ENCODE assay signal across 15 cellular contexts in genomic region chr2:232439758-232440135, GRCh38. TPM values are rescaled to one million over a fixed set of nuclear protein-coding genes. Genes with fewer than 3 reads are reported as not detected.
DNase-seq lines count a peak whose midpoint lies in the region; ATAC-seq and TF ChIP-seq lines count a peak whose summit lies in the region.
"Had no signal": no experiment of that assay in that cellular context is flagged by ENCODE, and none has a peak within 500 bp of the region (broad histone marks: within the 10 kb centered on the region; RNA-seq: fewer than 3 reads in every experiment).

No MANE protein-coding gene starts in this region.

- H3K4me1 ChIP-seq in left lung (peaks cover 0 to 4% of the 10 kb centered on the region in 2 donors), sigmoid colon (peaks cover 0 to 3% (median 0%) of the 10 kb centered on the region in 4 donors)
- H3K4me1 ChIP-seq: prostate gland had no signal

- 13 to 39% methylated on average over 3 of the region's 5 CpGs for WGBS in sigmoid colon, 2 donors

- no peak overlapping the region for H3K4me3 Mint-ChIP-seq in activated T-helper 1 cell treated with anti-CD3 and anti-CD28 coated beads, Interleukin-12 subunit alpha, Interleukin-12 subunit beta, Interleukin-2, Interleukin-4 antibody, amounts not matched to agents 30 ng/mL and 10 ng/mL and 1 ng/mL, durations not matched to agents 14 hours and 24 hours and 36 hours

- H3K36me3 Mint-ChIP-seq in activated T-helper 1 cell treated with anti-CD3 and anti-CD28 coated beads, Interleukin-12 subunit alpha, Interleukin-12 subunit beta, Interleukin-2, Interleukin-4 antibody, amounts not matched to agents 30 ng/mL and 10 ng/mL and 1 ng/mL, durations not matched to agents 14 hours and 24 hours and 36 hours (ENCODE audit: low read depth): no peaks in the 10 kb centered on the region
- H3K36me3 Mint-ChIP-seq: memory B cell had no signal

- no peak overlapping the region for H3K27ac ChIP-seq in 22Rv1
- no peak overlapping the region for H3K27ac ChIP-seq in left lung
- no peak overlapping the region for H3K27ac ChIP-seq in sigmoid colon
- H3K27ac ChIP-seq: BLaER1 treated with 17β-estradiol and CSF1 and Interleukin-3, amounts not matched to agents 10 nM and 100 nM; prostate gland had no signal

- H3K4me1 Mint-ChIP-seq in activated T-helper 1 cell treated with anti-CD3 and anti-CD28 coated beads, Interleukin-12 subunit alpha, Interleukin-12 subunit beta, Interleukin-2, Interleukin-4 antibody, amounts not matched to agents 30 ng/mL and 10 ng/mL and 1 ng/mL, durations not matched to agents 14 hours and 24 hours and 36 hours (ENCODE audit: low read depth): no peaks in the 10 kb centered on the region

- H3K27me3 Mint-ChIP-seq in activated T-helper 1 cell treated with anti-CD3 and anti-CD28 coated beads, Interleukin-12 subunit alpha, Interleukin-12 subunit beta, Interleukin-2, Interleukin-4 antibody, amounts not matched to agents 30 ng/mL and 10 ng/mL and 1 ng/mL, durations not matched to agents 14 hours and 24 hours and 36 hours (ENCODE audit: insufficient read depth): peaks cover 2% of the 10 kb centered on the region

- H3K27me3 ChIP-seq in left lung (peaks cover 0 to 16% of the 10 kb centered on the region in 2 donors), sigmoid colon (peaks cover 0 to 2% (median 0%) of the 10 kb centered on the region in 3 donors)
- H3K27me3 ChIP-seq: BLaER1 treated with 17β-estradiol and CSF1 and Interleukin-3, amounts not matched to agents 10 nM and 100 nM had no signal

- peak; percentile 19 for TF ChIP-seq CTCF in 22Rv1 (IDR thresholded peaks at IDR 0.05)
- TF ChIP-seq CTCF in GM12872 (IDR thresholded peaks at IDR 0.05; ENCODE audit: insufficient read depth, low read depth, low read length): peak; percentile 16; the same call in 1 of the 3 replicates
- TF ChIP-seq CTCF in left lung (IDR thresholded peaks at IDR 0.05): peak; percentile 19 to 66
- peak in 1 of 4 experiments; percentile 38 for TF ChIP-seq CTCF in sigmoid colon (IDR thresholded peaks at IDR 0.05)

- ATAC-seq in left lung (no peak), GM21390 (IDR thresholded peaks at IDR 0.05; ENCODE audit: unreplicated experiment) (no peak)

- H3K9me3 ChIP-seq in left lung (no peaks in the 10 kb centered on the region), sigmoid colon (no peaks in the 10 kb centered on the region)
- H3K9me3 ChIP-seq: BLaER1 treated with 17β-estradiol and CSF1 and Interleukin-3, amounts not matched to agents 10 nM and 100 nM; prostate gland had no signal

- peak overlapping the region; percentile 34 for H3K27ac Mint-ChIP-seq in activated T-helper 1 cell treated with anti-CD3 and anti-CD28 coated beads, Interleukin-12 subunit alpha, Interleukin-12 subunit beta, Interleukin-2, Interleukin-4 antibody, amounts not matched to agents 30 ng/mL and 10 ng/mL and 1 ng/mL, durations not matched to agents 14 hours and 24 hours and 36 hours
- H3K27ac Mint-ChIP-seq: memory B cell had no signal

- TF ChIP-seq EP300 in sigmoid colon (IDR thresholded peaks at IDR 0.05): no peak

- TF ChIP-seq POLR2A in sigmoid colon (IDR thresholded peaks at IDR 0.05): no peak

- no peak for DNase-seq in activated T-helper 1 cell treated with anti-CD3 and anti-CD28 coated beads, Interleukin-12 subunit alpha, Interleukin-12 subunit beta, Interleukin-2, Interleukin-4 antibody, amounts not matched to agents 30 ng/mL and 10 ng/mL and 1 ng/mL, durations not matched to agents 14 hours and 24 hours and 36 hours (ENCODE audit: low spot score)
- peak in 1 of 2 donors; percentile 43 for DNase-seq in left lung
- no peak for DNase-seq in stimulated activated naive CD4-positive, alpha-beta T cell treated with Interleukin-2 at 50 U/mL for 16 hours (lab: John Stamatoyannopoulos, UW)
- DNase-seq in sigmoid colon: no peak
- DNase-seq in hepatic stellate cell (ENCODE audit: low spot score): no peak
- DNase-seq: NCI-H524 treated with DMSO at 0.1 percent for 48 hours, SIG-M5 had no signal

- H3K36me3 ChIP-seq in left lung (no peaks in the 10 kb centered on the region), sigmoid colon (no peaks in the 10 kb centered on the region)
- H3K36me3 ChIP-seq: BLaER1 treated with 17β-estradiol and CSF1 and Interleukin-3, amounts not matched to agents 10 nM and 100 nM; prostate gland had no signal

- intact Hi-C loops in activated T-helper 1 cell treated with anti-CD3 and anti-CD28 coated beads, Interleukin-12 subunit alpha, Interleukin-12 subunit beta, Interleukin-2, Interleukin-4 antibody, amounts not matched to agents 30 ng/mL and 10 ng/mL and 1 ng/mL, durations not matched to agents 14 hours and 24 hours and 36 hours (cut with micrococcal nuclease): loop anchor here (1.0 to 5.0 kb wide), 5 partner anchors 75 to 587 kb away; no protein-coding TSS in a partner anchor
- intact Hi-C loops in left lung (cut with DNase I) (loop anchor here in 1 of 2 donors (10.0 kb wide), 1 partner anchor 525 kb away; no protein-coding TSS in a partner anchor), sigmoid colon (cut with DNase I) (loop anchor here (2.0 to 5.0 kb wide), 3 partner anchors 83 to 532 kb away; no protein-coding TSS in a partner anchor)

- H3K4me3 ChIP-seq in left lung: no peak overlapping the region
- no peak overlapping the region for H3K4me3 ChIP-seq in sigmoid colon
- H3K4me3 ChIP-seq: BLaER1 treated with 17β-estradiol and CSF1 and Interleukin-3, amounts not matched to agents 10 nM and 100 nM; prostate gland had no signal

- H3K9me3 Mint-ChIP-seq in activated T-helper 1 cell treated with anti-CD3 and anti-CD28 coated beads, Interleukin-12 subunit alpha, Interleukin-12 subunit beta, Interleukin-2, Interleukin-4 antibody, amounts not matched to agents 30 ng/mL and 10 ng/mL and 1 ng/mL, durations not matched to agents 14 hours and 24 hours and 36 hours: no peaks in the 10 kb centered on the region
- H3K9me3 Mint-ChIP-seq: memory B cell had no signal

RNA-seq across cellular contexts. Expression of gene ALPI, which starts 16.2 kb away (rescaled TPM):
- not detected in 2 replicates for total RNA-seq in activated T-helper 1 cell treated with anti-CD3 and anti-CD28 coated beads, Interleukin-12 subunit alpha, Interleukin-12 subunit beta, Interleukin-2, Interleukin-4 antibody, amounts not matched to agents 30 ng/mL and 10 ng/mL and 1 ng/mL, durations not matched to agents 14 hours and 24 hours and 36 hours
- not detected for total RNA-seq in left lung
- total RNA-seq in sigmoid colon: not detected
- 10 to 100 TPM in 1 of 3 donors, 1 to 10 TPM in 2; 5.3 to 10.2 (median 7.2) TPM for polyA plus RNA-seq in sigmoid colon
- total RNA-seq: G401, HT1080, prostate gland had no signal

RNA-seq across cellular contexts. Expression of gene ALPG, which starts 33.1 kb away (rescaled TPM):
- total RNA-seq in activated T-helper 1 cell treated with anti-CD3 and anti-CD28 coated beads, Interleukin-12 subunit alpha, Interleukin-12 subunit beta, Interleukin-2, Interleukin-4 antibody, amounts not matched to agents 30 ng/mL and 10 ng/mL and 1 ng/mL, durations not matched to agents 14 hours and 24 hours and 36 hours: not detected in 2 replicates
- under 1 TPM in 1 of 2 donors, not detected in 1; 0.16 TPM for total RNA-seq in left lung
- not detected for total RNA-seq in sigmoid colon
- under 1 TPM in 1 of 3 donors, not detected in 2; 0.10 TPM for polyA plus RNA-seq in sigmoid colon
- total RNA-seq: HT1080 had no signal

RNA-seq across cellular contexts. Expression of gene ECEL1, which starts 47.9 kb away (rescaled TPM):
- 0.12 TPM in 1 of 2 replicates, not detected in the other for total RNA-seq in activated T-helper 1 cell treated with anti-CD3 and anti-CD28 coated beads, Interleukin-12 subunit alpha, Interleukin-12 subunit beta, Interleukin-2, Interleukin-4 antibody, amounts not matched to agents 30 ng/mL and 10 ng/mL and 1 ng/mL, durations not matched to agents 14 hours and 24 hours and 36 hours
- total RNA-seq in left lung (under 1 TPM; 0.10 to 0.17 TPM), sigmoid colon (1 to 10 TPM in 2 of 4 donors, under 1 TPM in 2; 0.16 to 6.1 (median 1.0) TPM)
- polyA plus RNA-seq in sigmoid colon: under 1 TPM in 1 of 3 donors, not detected in 2; 0.61 TPM
- total RNA-seq: HT1080 had no signal
